ENCODE assay signal across 8 cellular contexts in the genomic region with DNA sequence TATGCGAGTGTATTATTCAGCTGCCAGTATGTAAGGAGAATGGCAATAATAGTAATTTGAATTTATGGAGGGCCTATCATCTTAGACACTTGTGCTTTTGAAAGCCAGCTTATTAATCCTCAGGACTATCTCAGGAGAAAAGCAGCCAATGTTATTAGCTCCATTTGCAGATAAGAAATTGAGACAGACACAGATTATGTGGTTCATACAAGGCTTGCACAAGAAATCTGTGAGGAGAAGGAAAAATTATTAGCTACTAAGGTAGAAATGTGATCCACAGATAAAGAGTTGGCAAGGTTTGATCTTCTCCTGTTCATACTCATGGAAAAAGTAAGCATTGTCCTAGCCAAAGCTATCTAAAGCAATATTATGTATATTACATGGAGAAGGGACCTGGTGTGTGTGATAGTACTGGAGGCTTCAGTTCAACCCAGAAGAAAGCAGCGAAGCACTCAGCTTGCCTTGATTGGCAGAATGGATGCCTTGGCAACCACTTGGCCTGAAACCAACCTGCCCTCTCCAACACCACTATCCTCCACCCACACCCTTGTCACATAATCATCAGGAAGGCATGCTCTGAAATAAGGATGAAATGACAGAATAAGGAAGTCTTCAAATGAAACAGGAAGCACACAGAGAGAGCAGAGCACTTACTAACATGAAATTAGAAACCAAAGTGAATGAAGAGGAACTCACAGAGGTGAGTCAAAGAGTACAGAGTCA. TPM values are rescaled to one million over a fixed set of nuclear protein-coding genes. Genes with fewer than 3 reads are reported as not detected.
A peak's percentile ranks its signal among the peaks of the same experiment; 100 is the strongest.
DNase-seq lines count a peak whose midpoint lies in the region; ATAC-seq and TF ChIP-seq lines count a peak whose summit lies in the region.

No MANE protein-coding gene starts in this region.

- H3K9me3 Mint-ChIP-seq in activated CD8-positive, alpha-beta T cell treated with anti-CD3 and anti-CD28 coated beads for 36 hours, result no peaks in the 10 kb centered on the region
- no peaks in the 10 kb centered on the region for H3K9me3 Mint-ChIP-seq in Caco-2 (ENCODE audit: unreplicated experiment)

- peaks cover 4% of the 10 kb centered on the region for H3K4me1 Mint-ChIP-seq in activated CD8-positive, alpha-beta T cell treated with anti-CD3 and anti-CD28 coated beads for 36 hours (ENCODE audit: low read depth)
- peaks cover 56% of the 10 kb centered on the region for H3K4me1 Mint-ChIP-seq in Caco-2 (ENCODE audit: low read depth, unreplicated experiment)

- peak; percentile 72 for DNase-seq in AG10803 (ENCODE audit: low read depth)
- peak; percentile 62 for DNase-seq in NCI-H146 treated with DMSO at 0.1 percent for 48 hours (lab: John Stamatoyannopoulos, UW; ENCODE audit: unreplicated experiment)
- DNase-seq in activated CD8-positive, alpha-beta T cell treated with anti-CD3 and anti-CD28 coated beads for 36 hours, result peak; percentile 28
- peak; percentile 100 for DNase-seq in kidney tubule cell (ENCODE audit: low spot score)
- DNase-seq in effector CD4-positive, alpha-beta T cell, result no peak
- no peak for DNase-seq in Caco-2

- H3K9me3 ChIP-seq in Caco-2, result no peaks in the 10 kb centered on the region

- CTCF ChIA-PET in activated CD8-positive, alpha-beta T cell treated with anti-CD3 and anti-CD28 coated beads for 36 hours (lab: Charles Lee), result interaction anchor here (0.8 kb wide), 1 partner anchor 56 kb away, joined by 3 read pairs; no protein-coding TSS in a partner anchor
- CTCF ChIA-PET in Caco-2 (lab: Charles Lee), result no interaction called here

- POLR2A ChIA-PET in activated CD8-positive, alpha-beta T cell treated with anti-CD3 and anti-CD28 coated beads for 36 hours (lab: Charles Lee), result no interaction called here
- POLR2A ChIA-PET in Caco-2 (lab: Charles Lee), result no interaction called here

- no peaks in the 10 kb centered on the region for H3K36me3 Mint-ChIP-seq in activated CD8-positive, alpha-beta T cell treated with anti-CD3 and anti-CD28 coated beads for 36 hours (ENCODE audit: low read depth)
- peaks cover 57% of the 10 kb centered on the region for H3K36me3 Mint-ChIP-seq in Caco-2 (ENCODE audit: insufficient read depth, unreplicated experiment)

- H3K4me3 Mint-ChIP-seq in activated CD8-positive, alpha-beta T cell treated with anti-CD3 and anti-CD28 coated beads for 36 hours, result no peak overlapping the region
- H3K4me3 Mint-ChIP-seq in Caco-2 (ENCODE audit: unreplicated experiment), result no peak overlapping the region

- H3K4me3 ChIP-seq in AG10803 (ENCODE audit: low read length), result no peak overlapping the region
- no peak overlapping the region for H3K4me3 ChIP-seq in Caco-2 (ENCODE audit: low read depth, low read length)

- H3K36me3 ChIP-seq in Caco-2 (ENCODE audit: control insufficient read depth, insufficient read depth, low read length), result peaks cover 4% of the 10 kb centered on the region; the same call in 1 of the 2 replicates

- BruUV-seq in Caco-2 (replicated peaks; lab: Mats Ljungman, UMichigan), result no TSS peak

- intact Hi-C loops in activated CD8-positive, alpha-beta T cell treated with anti-CD3 and anti-CD28 coated beads for 36 hours (cut with micrococcal nuclease), result no loop called here
- intact Hi-C loops in Caco-2 (cut with micrococcal nuclease; ENCODE audit: unreplicated experiment), result no loop called here

- H3K27ac Mint-ChIP-seq in activated CD8-positive, alpha-beta T cell treated with anti-CD3 and anti-CD28 coated beads for 36 hours, result no peak overlapping the region
- no peak overlapping the region for H3K27ac Mint-ChIP-seq in Caco-2 (ENCODE audit: unreplicated experiment)

- ATAC-seq in GM18858 (IDR thresholded peaks at IDR 0.05; ENCODE audit: unreplicated experiment) (peak; percentile 89), HG02973 (IDR thresholded peaks at IDR 0.05; ENCODE audit: unreplicated experiment) (peak; percentile 84)
- peak; percentile 72 for ATAC-seq in activated CD8-positive, alpha-beta T cell treated with anti-CD3 and anti-CD28 coated beads for 36 hours

- no peaks in the 10 kb centered on the region for H3K27me3 Mint-ChIP-seq in activated CD8-positive, alpha-beta T cell treated with anti-CD3 and anti-CD28 coated beads for 36 hours
- no peaks in the 10 kb centered on the region for H3K27me3 Mint-ChIP-seq in Caco-2 (ENCODE audit: insufficient read depth, unreplicated experiment)

- TF ChIP-seq CTCF in AG10803 (conservative IDR thresholded peaks at IDR 0.05; ENCODE audit: low read length), result no peak
- TF ChIP-seq CTCF in activated CD8-positive, alpha-beta T cell treated with anti-CD3 and anti-CD28 coated beads for 36 hours (IDR thresholded peaks at IDR 0.05), result no peak
- TF ChIP-seq CTCF in Caco-2 (IDR thresholded peaks at IDR 0.05; ENCODE audit: insufficient read depth in 1 of 2, low read depth in 1 of 2, low read length in 1 of 2, severe bottlenecking in 1 of 2, unreplicated experiment in 1 of 2), result no peak

- no peaks in the 10 kb centered on the region for H3K27me3 ChIP-seq in Caco-2 (replicated peaks; ENCODE audit: control insufficient read depth, insufficient read depth, low read length)

- H3K4me1 ChIP-seq in Caco-2, result peaks cover 66% of the 10 kb centered on the region

RNA-seq across cellular contexts. Expression of gene MACC1, which starts 18.0 kb away (rescaled TPM):
- under 1 TPM; 0.14 to 0.38 TPM for total RNA-seq in activated CD8-positive, alpha-beta T cell treated with anti-CD3 and anti-CD28 coated beads for 36 hours
- 87.7 and 96.7 TPM in 2 replicates for total RNA-seq in Caco-2 (2022)

Comparison
In these comparisons a context has a peak if more than half of its experiments do, and no peak if none do; other contexts are left out.
1. DNase-seq: peak in AG10803 (single experiment), NCI-H146 treated with DMSO at 0.1 percent for 48 hours (single experiment), activated CD8-positive, alpha-beta T cell treated with anti-CD3 and anti-CD28 coated beads for 36 hours (single experiment) and kidney tubule cell (single experiment); none in effector CD4-positive, alpha-beta T cell (single experiment) and Caco-2 (0 of 2).
2. RNA of gene MACC1, which starts 18.0 kb away (total RNA-seq): 87.7 to 96.7 TPM in Caco-2; 0.14 to 0.38 TPM in activated CD8-positive, alpha-beta T cell treated with anti-CD3 and anti-CD28 coated beads for 36 hours; every median in the first group is over 10 times any median in the second.
3. Peak in every context shown above with its lines, with median percentiles within 50 percentile points of each other: ATAC-seq.